ENCODE assay signal across 8 cellular contexts in genomic region chr17:2244545-2245525, GRCh38. TPM values are rescaled to one million over a fixed set of nuclear protein-coding genes. Genes with fewer than 3 reads are reported as not detected.
DNase-seq lines count a peak whose midpoint lies in the region; ATAC-seq and TF ChIP-seq lines count a peak whose summit lies in the region.

No MANE protein-coding gene starts in this region.

- ATAC-seq in stimulated activated naive B cell treated with anti-CD40 and anti-IgM and Interleukin-4, amounts not matched to agents 10 μg/mL and 1 μg/mL and 100 μg/mL, for 72 hours (replicated peaks), result peak; percentile 89 to 96
- ATAC-seq in HG03521 (IDR thresholded peaks at IDR 0.05; ENCODE audit: unreplicated experiment), result no peak

- no peak for TF ChIP-seq POLR2A in Peyer's patch (IDR thresholded peaks at IDR 0.05)

- H3K4me3 ChIP-seq in Peyer's patch (no peak overlapping the region), fibroblast of lung (replicated peaks in 1 of 4; ENCODE audit: control extremely low read depth in 1 of 4, insufficient read depth in 1 of 4, low read depth in 3 of 4, low read length in 4 of 4) (peak overlapping the region in 1 of 4 experiments; percentile 11)

- H3K9me3 ChIP-seq in Peyer's patch (no peaks in the 10 kb centered on the region), fibroblast of lung (ENCODE audit: control insufficient read depth, insufficient read depth, low read depth, low read length) (no peaks in the 10 kb centered on the region)

- H3K4me1 Mint-ChIP-seq in nephron, result peaks cover 41% of the 10 kb centered on the region
- peaks cover 11 to 12% of the 10 kb centered on the region in 2 donors for H3K4me1 Mint-ChIP-seq in stimulated activated naive B cell treated with anti-CD40 and anti-IgM and Interleukin-4, amounts not matched to agents 10 μg/mL and 1 μg/mL and 100 μg/mL, for 72 hours

- no peaks in the 10 kb centered on the region for H3K9me3 Mint-ChIP-seq in nephron
- H3K9me3 Mint-ChIP-seq in stimulated activated naive B cell treated with anti-CD40 and anti-IgM and Interleukin-4, amounts not matched to agents 10 μg/mL and 1 μg/mL and 100 μg/mL, for 72 hours, result no peaks in the 10 kb centered on the region

- peaks cover 0 to 3% (median 0%) of the 10 kb centered on the region in 4 donors for H3K4me1 ChIP-seq in Peyer's patch
- H3K4me1 ChIP-seq in fibroblast of lung (ENCODE audit: control insufficient read depth, extremely low read depth, insufficient read depth, low read length), result peaks cover 29% of the 10 kb centered on the region

- H3K36me3 Mint-ChIP-seq in nephron (ENCODE audit: low read depth), result peaks cover 54% of the 10 kb centered on the region
- peaks cover 36 to 60% of the 10 kb centered on the region in 2 donors for H3K36me3 Mint-ChIP-seq in stimulated activated naive B cell treated with anti-CD40 and anti-IgM and Interleukin-4, amounts not matched to agents 10 μg/mL and 1 μg/mL and 100 μg/mL, for 72 hours

- peak; percentile 90 for DNase-seq in ELR (ENCODE audit: low read depth)
- DNase-seq in Peyer's patch, result peak; percentile 84 to 94 (median 88)
- peak; percentile 70 for DNase-seq in activated T-helper 1 cell treated with Interleukin-2 at 50 U/mL for 16 hours (ENCODE audit: low read depth)
- DNase-seq in fibroblast of lung (ENCODE audit: low read depth in 2 of 2), result peak; percentile 79 to 95
- peak; percentile 56 for DNase-seq in stimulated activated naive B cell treated with anti-CD40 and anti-IgM and Interleukin-4, amounts not matched to agents 10 μg/mL and 1 μg/mL and 100 μg/mL, for 72 hours

- H3K36me3 ChIP-seq in Peyer's patch, result peaks cover 0 to 25% (median 0%) of the 10 kb centered on the region in 3 donors
- no peaks in the 10 kb centered on the region for H3K36me3 ChIP-seq in fibroblast of lung (ENCODE audit: control insufficient read depth, insufficient read depth, low read length)

- TF ChIP-seq CTCF in Peyer's patch (IDR thresholded peaks at IDR 0.05) (peak; percentile 79 to 98 (median 97)), fibroblast of lung (conservative IDR thresholded peaks at IDR 0.05 in 1 of 2, IDR thresholded peaks at IDR 0.05 in 1 of 2; ENCODE audit: low read depth in 1 of 2, low read length in 2 of 2) (peak; percentile 99), nephron (IDR thresholded peaks at IDR 0.05; ENCODE audit: unreplicated experiment in 3 of 3) (peak; percentile 90 to 95 (median 93))

- H3K79me2 ChIP-seq in fibroblast of lung (ENCODE audit: control insufficient read depth, insufficient read depth, low read length), result no peaks in the 10 kb centered on the region

- H4K20me1 ChIP-seq in fibroblast of lung (ENCODE audit: control insufficient read depth, extremely low read depth, insufficient read depth, low read length), result no peaks in the 10 kb centered on the region

- H3K27ac ChIP-seq in Peyer's patch (peak overlapping the region; percentile 50 to 76 (median 60)), fibroblast of lung (ENCODE audit: insufficient read depth, low read length) (peak overlapping the region; percentile 79)

- H3K4me2 ChIP-seq in fibroblast of lung (ENCODE audit: extremely low read depth, insufficient read depth, low read length), result peak overlapping the region; percentile 4

- H3K9ac ChIP-seq in fibroblast of lung (ENCODE audit: insufficient read depth, low read length), result peak overlapping the region; percentile 57

- no peak overlapping the region for H2AFZ ChIP-seq in fibroblast of lung (ENCODE audit: low read length)

- no peak for TF ChIP-seq EP300 in Ishikawa (IDR thresholded peaks at IDR 0.05; ENCODE audit: borderline replicate concordance)

- no peak overlapping the region for H3K4me3 Mint-ChIP-seq in nephron
- no peak overlapping the region for H3K4me3 Mint-ChIP-seq in stimulated activated naive B cell treated with anti-CD40 and anti-IgM and Interleukin-4, amounts not matched to agents 10 μg/mL and 1 μg/mL and 100 μg/mL, for 72 hours

- TF ChIP-seq RAD21 in Ishikawa (IDR thresholded peaks at IDR 0.05; ENCODE audit: low read depth), result peak; percentile 98

- H3K27ac Mint-ChIP-seq in nephron, result peak overlapping the region; percentile 78 to 84 (median 83)
- no peak overlapping the region for H3K27ac Mint-ChIP-seq in stimulated activated naive B cell treated with anti-CD40 and anti-IgM and Interleukin-4, amounts not matched to agents 10 μg/mL and 1 μg/mL and 100 μg/mL, for 72 hours

- no peaks in the 10 kb centered on the region for H3K27me3 ChIP-seq in Peyer's patch
- H3K27me3 ChIP-seq in fibroblast of lung (ENCODE audit: control insufficient read depth, insufficient read depth, low read length), result no peaks in the 10 kb centered on the region

- no peaks in the 10 kb centered on the region for H3K27me3 Mint-ChIP-seq in nephron (ENCODE audit: low read depth)
- H3K27me3 Mint-ChIP-seq in stimulated activated naive B cell treated with anti-CD40 and anti-IgM and Interleukin-4, amounts not matched to agents 10 μg/mL and 1 μg/mL and 100 μg/mL, for 72 hours, result no peaks in the 10 kb centered on the region

TF ChIP-seq in Ishikawa, 13 proteins besides CTCF, POLR2A, EP300 and RAD21:
- TF ChIP-seq CREB1 (IDR thresholded peaks at IDR 0.05; ENCODE audit: low read depth) (no peak), NFIC (IDR thresholded peaks at IDR 0.05) (peak; percentile 33; the same call in 1 of the 2 replicates), MAX (IDR thresholded peaks at IDR 0.05) (peak; percentile 64), USF1 (IDR thresholded peaks at IDR 0.05) (peak; percentile 20; the same call in 1 of the 2 replicates), TCF12 (IDR thresholded peaks at IDR 0.05; ENCODE audit: low read depth) (no peak), CEBPB (IDR thresholded peaks at IDR 0.05) (no peak), REST (IDR thresholded peaks at IDR 0.05; ENCODE audit: low read depth) (no peak), YY1 (IDR thresholded peaks at IDR 0.05; ENCODE audit: low read depth) (no peak), EGR1 (IDR thresholded peaks at IDR 0.05) (no peak), FOXM1 (IDR thresholded peaks at IDR 0.05; ENCODE audit: borderline replicate concordance, low read depth) (no peak), ZBTB7A (IDR thresholded peaks at IDR 0.05; ENCODE audit: low read depth) (no peak), TAF1 (IDR thresholded peaks at IDR 0.05; ENCODE audit: low read depth) (no peak), TEAD4 (IDR thresholded peaks at IDR 0.05) (no peak)

RNA-seq across cellular contexts. Expression of gene SMG6, which starts 58.8 kb away (rescaled TPM):
- 100 to 1,000 TPM in 1 of 4 donors, 10 to 100 TPM in 3; 33.3 to 139 (median 67.4) TPM for total RNA-seq in Peyer's patch
- 25.7 and 29.9 TPM in 2 replicates for total RNA-seq in fibroblast of lung
- polyA plus RNA-seq in fibroblast of lung, result 14.7 and 15.5 TPM in 2 replicates
- polyA plus RNA-seq in fibroblast of lung (2012), result 29.6 and 34.2 TPM in 2 replicates
- 296 and 346 TPM in 2 replicates for polyA minus RNA-seq in fibroblast of lung (ENCODE audit: low replicate concordance)

RNA-seq across cellular contexts. Expression of gene SRR, which starts 58.9 kb away (rescaled TPM):
- total RNA-seq in Peyer's patch (10 to 100 TPM in 1 of 4 donors, 1 to 10 TPM in 3; 2.1 to 27.2 (median 5.5) TPM), fibroblast of lung (14.1 and 15.0 TPM in 2 replicates)
- 22.3 and 26.0 TPM in 2 replicates for polyA plus RNA-seq in fibroblast of lung
- polyA plus RNA-seq in fibroblast of lung (2012), result 19.9 and 24.1 TPM in 2 replicates
- polyA minus RNA-seq in fibroblast of lung (ENCODE audit: low replicate concordance), result 7.9 and 14.3 TPM in 2 replicates
